ENCODE assay signal across 7 cellular contexts in the genomic region with DNA sequence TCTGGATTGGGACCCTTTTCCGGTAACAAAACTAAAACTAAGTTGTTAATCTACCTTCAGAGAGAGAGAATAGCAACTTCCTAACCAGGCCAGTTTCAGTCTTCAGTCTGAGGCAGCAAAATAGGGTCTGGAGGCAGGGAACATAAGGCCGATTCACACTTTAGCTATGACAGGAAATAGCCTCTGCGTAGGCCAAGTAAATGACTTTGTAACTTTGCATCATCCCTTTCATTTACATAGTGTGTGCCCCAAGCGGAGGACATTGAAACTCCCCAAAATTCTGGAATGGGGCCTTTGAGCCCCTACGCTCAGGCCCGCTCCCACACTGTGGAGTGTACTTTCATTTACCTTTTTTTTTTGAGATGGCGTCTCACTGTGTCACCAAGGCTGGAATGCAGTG. TPM values are rescaled to one million over a fixed set of nuclear protein-coding genes. Genes with fewer than 3 reads are reported as not detected.
DNase-seq lines count a peak whose midpoint lies in the region; ATAC-seq and TF ChIP-seq lines count a peak whose summit lies in the region.

No MANE protein-coding gene starts in this region.

- peak overlapping the region; percentile 68 to 98 (median 95) for H3K27ac ChIP-seq in right lobe of liver

- peaks cover 30% of the 10 kb centered on the region for H3K36me3 Mint-ChIP-seq in activated CD8-positive, alpha-beta T cell treated with anti-CD3 and anti-CD28 coated beads for 36 hours (ENCODE audit: low read depth)

- POLR2A ChIA-PET in activated CD8-positive, alpha-beta T cell treated with anti-CD3 and anti-CD28 coated beads for 36 hours (lab: Charles Lee), result no interaction called here

- H3K36me3 ChIP-seq in right lobe of liver, result peaks cover 0 to 8% (median 0%) of the 10 kb centered on the region in 4 donors

- TF ChIP-seq CTCF in activated CD8-positive, alpha-beta T cell treated with anti-CD3 and anti-CD28 coated beads for 36 hours (IDR thresholded peaks at IDR 0.05), result no peak
- no peak for TF ChIP-seq CTCF in right lobe of liver (IDR thresholded peaks at IDR 0.05)

- peak; percentile 22 for TF ChIP-seq POLR2A in right lobe of liver (IDR thresholded peaks at IDR 0.05)

- CTCF ChIA-PET in activated CD8-positive, alpha-beta T cell treated with anti-CD3 and anti-CD28 coated beads for 36 hours (lab: Charles Lee), result interaction anchor here (1.0 to 2.1 kb wide), 3 partner anchors 15 to 109 kb away, joined by 3 to 6 read pairs (median 4); no protein-coding TSS in a partner anchor

- peaks cover 72% of the 10 kb centered on the region for H3K4me1 Mint-ChIP-seq in activated CD8-positive, alpha-beta T cell treated with anti-CD3 and anti-CD28 coated beads for 36 hours (ENCODE audit: low read depth)

- no peaks in the 10 kb centered on the region for H3K9me3 ChIP-seq in right lobe of liver

- peaks cover 0 to 28% (median 0%) of the 10 kb centered on the region in 4 donors for H3K4me1 ChIP-seq in right lobe of liver

- intact Hi-C loops in activated CD8-positive, alpha-beta T cell treated with anti-CD3 and anti-CD28 coated beads for 36 hours (cut with micrococcal nuclease), result loop anchor here (5.0 kb wide), 2 partner anchors 45 to 95 kb away; no protein-coding TSS in a partner anchor
- intact Hi-C loops in right lobe of liver (cut with DNase I), result no loop called here

- H3K27ac Mint-ChIP-seq in activated CD8-positive, alpha-beta T cell treated with anti-CD3 and anti-CD28 coated beads for 36 hours, result peak overlapping the region; percentile 89

- ATAC-seq in GM18870 (IDR thresholded peaks at IDR 0.05; ENCODE audit: unreplicated experiment), result peak; percentile 24
- ATAC-seq in HG02943 (IDR thresholded peaks at IDR 0.05; ENCODE audit: low read depth, unreplicated experiment), result peak; percentile 14
- peak; percentile 8 for ATAC-seq in activated CD8-positive, alpha-beta T cell treated with anti-CD3 and anti-CD28 coated beads for 36 hours
- no peak for ATAC-seq in right lobe of liver

- no peaks in the 10 kb centered on the region for H3K27me3 Mint-ChIP-seq in activated CD8-positive, alpha-beta T cell treated with anti-CD3 and anti-CD28 coated beads for 36 hours

- DNase-seq in activated CD8-positive, alpha-beta T cell treated with anti-CD3 and anti-CD28 coated beads for 36 hours, result peak; percentile 40
- DNase-seq in right lobe of liver, result no peak
- no peak for DNase-seq in NCI-H345 treated with DMSO at 0.1 percent for 48 hours (lab: John Stamatoyannopoulos, UW; ENCODE audit: unreplicated experiment)
- DNase-seq in cortex of kidney (lab: John Stamatoyannopoulos, UW), result no peak
- no peak for DNase-seq in DMS 273 treated with DMSO at 0.1 percent for 48 hours (lab: John Stamatoyannopoulos, UW)

- peak overlapping the region; percentile 81 for H3K4me3 Mint-ChIP-seq in activated CD8-positive, alpha-beta T cell treated with anti-CD3 and anti-CD28 coated beads for 36 hours

- 63% methylated on average over 5 of the region's 7 CpGs for WGBS in right lobe of liver (ENCODE audit: insufficient coverage, low coverage, low lambda C conversion rate, missing lambda C conversion rate)

- no peaks in the 10 kb centered on the region for H3K27me3 ChIP-seq in right lobe of liver

- H3K9me3 Mint-ChIP-seq in activated CD8-positive, alpha-beta T cell treated with anti-CD3 and anti-CD28 coated beads for 36 hours, result no peaks in the 10 kb centered on the region

- no peak overlapping the region for H3K4me3 ChIP-seq in right lobe of liver

RNA-seq across cellular contexts. Expression of gene UPP1, which starts 1.7 kb away (rescaled TPM):
- total RNA-seq in activated CD8-positive, alpha-beta T cell treated with anti-CD3 and anti-CD28 coated beads for 36 hours, result 10 to 100 TPM; 89.6 to 93.3 TPM
- 10 to 100 TPM in 4 of 6 experiments, 1 to 10 TPM in 2; 7.3 to 19.8 (median 13.1) TPM for total RNA-seq in right lobe of liver

RNA-seq across cellular contexts. Expression of gene C7orf57, which starts 52.0 kb away (rescaled TPM):
- total RNA-seq in activated CD8-positive, alpha-beta T cell treated with anti-CD3 and anti-CD28 coated beads for 36 hours, result under 1 TPM; 0.74 to 0.83 TPM
- not detected for total RNA-seq in right lobe of liver

RNA-seq across cellular contexts. Expression of gene SUN3, which starts 58.4 kb away (rescaled TPM):
- under 1 TPM in 1 of 2 experiments, not detected in 1; 0.95 TPM for total RNA-seq in activated CD8-positive, alpha-beta T cell treated with anti-CD3 and anti-CD28 coated beads for 36 hours
- not detected for total RNA-seq in right lobe of liver

Comparison
In these comparisons a context has a peak if more than half of its experiments do, and no peak if none do; other contexts are left out.
1. ATAC-seq: peak in GM18870 (single experiment), HG02943 (single experiment) and activated CD8-positive, alpha-beta T cell treated with anti-CD3 and anti-CD28 coated beads for 36 hours (single experiment); none in right lobe of liver (0 of 4).
2. RNA of gene UPP1, which starts 1.7 kb away (total RNA-seq): 89.6 to 93.3 TPM in activated CD8-positive, alpha-beta T cell treated with anti-CD3 and anti-CD28 coated beads for 36 hours; 7.3 to 19.8 TPM in right lobe of liver; every median in the first group is over 4 times any median in the second.